In genomic region chr9:16238730-16239129, GRCh38 we compare ENCODE assay signal across 25 cellular contexts.
"Had no signal": no experiment of that assay in that cellular context is flagged by ENCODE, and none has a peak within 500 bp of the region (broad histone marks: within the 10 kb centered on the region; RNA-seq: fewer than 3 reads in every experiment).

No MANE protein-coding gene starts in this region.

- FAIRE-seq: small intestine, urothelium cell line had no signal

- H3K36me3 ChIP-seq: neural progenitor cell, ovary, right lobe of liver, sigmoid colon, stomach, thoracic aorta, thyroid gland, tibial nerve, upper lobe of left lung, vagina had no signal

- ATAC-seq: psoas muscle; right cardiac atrium; right lobe of liver; stimulated activated effector memory CD8-positive, alpha-beta T cell treated with anti-CD3 and anti-CD28 coated beads, Interleukin-12 subunit alpha, Interleukin-12 subunit beta, amount 100 ng/mL, for 72 hours; stimulated activated naive B cell treated with anti-CD40 and anti-IgM and Interleukin-4, amounts not matched to agents 10 μg/mL and 1 μg/mL and 100 μg/mL, for 72 hours had no signal

- H3K4me3 ChIP-seq: neural progenitor cell, ovary, psoas muscle, right lobe of liver, sigmoid colon, stomach, thoracic aorta, thyroid gland, tibial nerve, upper lobe of left lung, vagina had no signal

- H3K27ac ChIP-seq: neural progenitor cell, ovary, parathyroid adenoma, psoas muscle, right lobe of liver, sigmoid colon, stomach, thoracic aorta, thyroid gland, tibial nerve, upper lobe of left lung, vagina had no signal

- DNase-seq: occipital lobe; ovary; posterior cingulate gyrus; psoas muscle; right cardiac atrium; right lobe of liver; sigmoid colon; small intestine; stimulated activated CD4-positive, alpha-beta T cell treated with anti-CD3 and anti-CD28 coated beads, Interleukin-15, amount 100 ng/mL, for 24 hours; stimulated activated CD4-positive, alpha-beta T cell treated with anti-CD3 and anti-CD28 coated beads, Interleukin-2, amount 100 ng/mL, for 24 hours; stimulated activated CD4-positive, alpha-beta T cell treated with anti-CD3 and anti-CD28 coated beads, Interleukin-2, amount 100 ng/mL, for 48 hours; stimulated activated CD4-positive, alpha-beta T cell treated with anti-CD3 and anti-CD28 coated beads, Interleukin-4, amount 100 ng/mL, for 24 hours; stimulated activated naive B cell treated with anti-CD40 and anti-IgM and Interleukin-4, amounts not matched to agents 10 μg/mL and 1 μg/mL and 100 μg/mL, for 72 hours; stimulated activated naive CD4-positive, alpha-beta T cell treated with Interleukin-2 at 50 U/mL for 16 hours; stomach; thyroid gland; trophoblast cell; upper lobe of left lung had no signal

- H3K27me3 ChIP-seq: neural progenitor cell, ovary, right lobe of liver, sigmoid colon, stomach, thyroid gland, tibial nerve, upper lobe of left lung, vagina had no signal

- H3K9me3 ChIP-seq: ovary, psoas muscle, right lobe of liver, thoracic aorta, thyroid gland, vagina had no signal
